8 cellular contexts compared by ENCODE assay signal in the genomic region with DNA sequence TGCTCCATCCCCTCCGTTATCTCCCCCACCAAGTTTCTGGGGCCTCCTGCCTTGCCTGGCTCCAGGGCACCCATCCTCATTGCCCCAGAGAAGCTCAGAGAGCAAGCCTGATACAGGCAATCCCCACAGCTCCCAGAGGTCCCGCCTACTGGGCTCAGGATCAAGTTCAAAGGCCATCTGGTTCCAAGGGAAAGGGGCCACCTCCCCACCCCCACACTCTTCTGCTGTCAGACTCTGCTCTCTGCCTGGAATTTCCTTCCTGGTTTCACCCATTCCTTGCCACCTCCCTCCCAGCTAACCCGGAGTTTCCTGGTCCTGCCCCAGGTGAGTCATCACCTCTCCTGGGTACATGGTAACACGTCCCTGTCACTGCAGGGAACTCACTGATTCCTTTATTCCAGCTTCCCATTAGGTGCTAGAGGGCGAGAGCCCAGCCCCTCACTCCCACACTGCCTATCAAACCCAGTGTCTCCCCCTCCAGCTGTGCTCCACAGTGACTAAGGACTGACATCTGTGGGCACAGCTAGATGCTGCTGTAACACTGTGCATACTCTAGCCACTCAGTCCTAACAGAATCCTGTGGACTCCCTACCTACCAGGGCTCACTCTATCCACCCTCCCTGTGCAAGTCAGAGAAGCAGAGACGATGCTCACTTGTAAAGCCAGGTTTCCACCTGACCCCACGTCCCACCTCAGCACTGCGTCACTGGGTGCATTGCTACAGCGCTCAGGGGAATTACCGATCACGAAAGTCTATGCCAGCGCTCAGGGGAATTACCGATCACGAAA. TPM values are rescaled to one million over a fixed set of nuclear protein-coding genes. Genes with fewer than 3 reads are reported as not detected.
A peak's percentile ranks its signal among the peaks of the same experiment; 100 is the strongest.
DNase-seq lines count a peak whose midpoint lies in the region; ATAC-seq, FAIRE-seq and TF ChIP-seq lines count a peak whose summit lies in the region.

No MANE protein-coding gene starts in this region.

- DNase-seq in activated CD4-positive, CD25-positive, alpha-beta regulatory T cell treated with anti-CD3 and anti-CD28 coated beads, Interleukin-2, amount 50 U/mL, for 72 hours, result no peak
- DNase-seq in T47D (ENCODE audit: low read depth in 1 of 2, low spot score in 1 of 2) (peak; percentile 76 to 80), pancreas (peak in 5 of 6 donors; percentile 74 to 87 (median 78)), NK-92 (lab: John Stamatoyannopoulos, UW; ENCODE audit: unreplicated experiment) (no peak), amygdala (lab: John Stamatoyannopoulos, UW) (no peak), NCI-H510A (lab: John Stamatoyannopoulos, UW) (no peak)

- intact Hi-C loops in pancreas (cut with DNase I), result no loop called here

- H3K27ac ChIP-seq in pancreas, result peak overlapping the region; percentile 22 to 75 (median 55)

- no peaks in the 10 kb centered on the region for H3K9me3 ChIP-seq in pancreas

- FAIRE-seq in pancreas (lab: Jason Lieb, UNC), result no peak

- no peak overlapping the region for H3K4me3 ChIP-seq in pancreas

- no peak for TF ChIP-seq CTCF in pancreas (IDR thresholded peaks at IDR 0.05)

- 69 to 72% methylated on average over 14 of the region's 14 CpGs for WGBS in pancreas, 2 donors

- H3K27me3 ChIP-seq in pancreas, result no peaks in the 10 kb centered on the region

- peaks cover 0 to 14% (median 0%) of the 10 kb centered on the region in 3 donors for H3K4me1 ChIP-seq in pancreas

- no peaks in the 10 kb centered on the region for H3K36me3 ChIP-seq in pancreas

- in situ Hi-C loops in T47D (cut with HindIII; ENCODE audit: low pct_unique_long_range_greater_than_20kb, low sequenced_read_pairs), result no loop called here

- ATAC-seq in activated CD4-positive, CD25-positive, alpha-beta regulatory T cell treated with anti-CD3 and anti-CD28 coated beads, Interleukin-2, amount 50 U/mL, for 24 hours, result peak; percentile 84 to 87
- ATAC-seq in HG03460 (IDR thresholded peaks at IDR 0.05; ENCODE audit: unreplicated experiment) (peak; percentile 43), pancreas (peak; percentile 94 to 96 (median 96))

RNA-seq across cellular contexts. Expression of a gene that starts 21.8 kb away (rescaled TPM):
- 1 to 10 TPM in 5 of 6 donors, under 1 TPM in 1; 0.94 to 2.4 (median 1.8) TPM for total RNA-seq in pancreas
- polyA plus RNA-seq in pancreas, result 1 to 10 TPM; 2.3 to 5.0 TPM

RNA-seq across cellular contexts. Expression of a gene that starts 39.4 kb away (rescaled TPM):
- 10 to 100 TPM in 2 of 6 donors, 1 to 10 TPM in 4; 4.7 to 14.3 (median 6.9) TPM for total RNA-seq in pancreas
- 10 to 100 TPM in 1 of 2 donors, 1 to 10 TPM in 1; 8.4 to 14.1 TPM for polyA plus RNA-seq in pancreas

Comparison
In these comparisons a context has a peak if more than half of its experiments do, and no peak if none do; other contexts are left out.
1. ATAC-seq: peak in every context shown above with its lines; median percentile 96 in pancreas; 86 in activated CD4-positive, CD25-positive, alpha-beta regulatory T cell treated with anti-CD3 and anti-CD28 coated beads, Interleukin-2, amount 50 U/mL, for 24 hours; 43 in HG03460.
2. DNase-seq: peak in T47D (2 of 2) and pancreas (5 of 6); none in activated CD4-positive, CD25-positive, alpha-beta regulatory T cell treated with anti-CD3 and anti-CD28 coated beads, Interleukin-2, amount 50 U/mL, for 72 hours (single experiment), NK-92 (single experiment), amygdala (0 of 56) and NCI-H510A (single experiment).